8 cellular contexts compared by ENCODE assay signal in genomic region chr11:67345949-67346819, GRCh38. TPM values are rescaled to one million over a fixed set of nuclear protein-coding genes. Genes with fewer than 3 reads are reported as not detected.
DNase-seq lines count a peak whose midpoint lies in the region; ATAC-seq, FAIRE-seq and TF ChIP-seq lines count a peak whose summit lies in the region.

No MANE protein-coding gene starts in this region.

- H3K9me3 Mint-ChIP-seq in activated CD4-positive, alpha-beta memory T cell treated with anti-CD3 and anti-CD28 coated beads for 36 hours = no peaks in the 10 kb centered on the region
- no peaks in the 10 kb centered on the region for H3K9me3 Mint-ChIP-seq in activated CD4-positive, alpha-beta memory T cell treated with anti-CD3 and anti-CD28 coated beads, Interleukin-2, amount 10 ng/mL, durations not matched to agents 7 days and 5 days

- H3K27me3 Mint-ChIP-seq in activated CD4-positive, alpha-beta memory T cell treated with anti-CD3 and anti-CD28 coated beads for 36 hours = no peaks in the 10 kb centered on the region
- no peaks in the 10 kb centered on the region for H3K27me3 Mint-ChIP-seq in activated CD4-positive, alpha-beta memory T cell treated with anti-CD3 and anti-CD28 coated beads, Interleukin-2, amount 10 ng/mL, durations not matched to agents 7 days and 5 days

- H3K9ac ChIP-seq in GM12878 (ENCODE audit: control insufficient read depth, insufficient read depth, low read length) = no peak overlapping the region; the same call in 1 of the 2 replicates

- peak overlapping the region; percentile 35 for H3K27ac ChIP-seq in GM12878 (ENCODE audit: control insufficient read depth, insufficient read depth)
- H3K27ac ChIP-seq in lung (ENCODE audit: low read depth in 1 of 2, low read length in 1 of 2) = peak overlapping the region in 1 of 2 donors; percentile 34

- intact Hi-C loops in activated CD4-positive, alpha-beta memory T cell treated with anti-CD3 and anti-CD28 coated beads for 36 hours (cut with micrococcal nuclease) = no loop called here
- intact Hi-C loops in GM12878 (cut with micrococcal nuclease; ENCODE audit: unreplicated experiment) = no loop called here

- no peaks in the 10 kb centered on the region for H3K27me3 ChIP-seq in MG63
- H3K27me3 ChIP-seq in GM12878 (replicated peaks in 1 of 2; ENCODE audit: control insufficient read depth in 2 of 2, insufficient read depth in 2 of 2, low read length in 1 of 2) = no peaks in the 10 kb centered on the region
- H3K27me3 ChIP-seq in lung (ENCODE audit: control insufficient read depth, insufficient read depth) = no peaks in the 10 kb centered on the region

- TF ChIP-seq CTCF in GM12878 (IDR thresholded peaks at IDR 0.05 in 2 of 3, conservative IDR thresholded peaks at IDR 0.05 in 1 of 3; ENCODE audit: control insufficient read depth in 2 of 3, extremely low read depth in 1 of 3, insufficient read depth in 1 of 3, low read depth in 3 of 3, low read length in 3 of 3) (peak; percentile 88 to 97 (median 93); a peak in 5 of 6 replicates), lung (IDR thresholded peaks at IDR 0.05; ENCODE audit: control extremely low read depth, extremely low read depth) (peak; percentile 29)

- no peak for TF ChIP-seq EP300 in GM12878 (IDR thresholded peaks at IDR 0.05; ENCODE audit: borderline replicate concordance in 1 of 2, control insufficient read depth in 1 of 2, low read depth in 2 of 2, low read length in 2 of 2)

- peak overlapping the region; percentile 4 for H3K4me2 ChIP-seq in GM12878 (ENCODE audit: control insufficient read depth, insufficient read depth)

- H3K27ac Mint-ChIP-seq in activated CD4-positive, alpha-beta memory T cell treated with anti-CD3 and anti-CD28 coated beads for 36 hours = peak overlapping the region; percentile 83
- no peak overlapping the region for H3K27ac Mint-ChIP-seq in activated CD4-positive, alpha-beta memory T cell treated with anti-CD3 and anti-CD28 coated beads, Interleukin-2, amount 10 ng/mL, durations not matched to agents 7 days and 5 days

- ATAC-seq in GM12878 = peak; percentile 72
- ATAC-seq in lung (ENCODE audit: insufficient read depth, low FRiP score) = peak; percentile 75

- CTCF ChIA-PET in activated CD4-positive, alpha-beta memory T cell treated with anti-CD3 and anti-CD28 coated beads for 36 hours (lab: Charles Lee) = interaction anchor here (0.7 to 4.7 kb wide), 23 partner anchors 10 to 226 kb away, joined by 3 to 92 read pairs (median 6); partner anchors contain the start of genes AIP, ANKRD13D, CLCF1 and RAD9A
- CTCF ChIA-PET in activated CD4-positive, alpha-beta memory T cell treated with anti-CD3 and anti-CD28 coated beads, Interleukin-2, amount 10 ng/mL, durations not matched to agents 7 days and 5 days (lab: Charles Lee) = interaction anchor here (0.6 to 5.6 kb wide), 29 partner anchors 6 to 1433 kb away, joined by 3 to 56 read pairs (median 7); partner anchors contain the start of genes CLCF1, GRK2, PITPNM1 and POLD4
- CTCF ChIA-PET in GM12878 (lab: Yijun Ruan, JAX) = interaction anchor here (0.6 to 11.8 kb wide), 36 partner anchors 10 to 345 kb away, joined by 3 to 390 read pairs (median 4); partner anchors contain the start of genes CLCF1, GSTP1, PITPNM1 and POLD4

- no TSS peak for BruUV-seq in GM12878 (replicated peaks; lab: Mats Ljungman, UMichigan)

- RAD21 ChIA-PET in GM12878 (lab: Charles Lee; ENCODE audit: unreplicated experiment) = interaction anchor here (0.5 to 7.4 kb wide), 27 partner anchors 9 to 313 kb away, joined by 3 to 197 read pairs (median 4); partner anchors contain the start of genes CLCF1, POLD4, PPP1CA and RAD9A

- POLR2A ChIA-PET in activated CD4-positive, alpha-beta memory T cell treated with anti-CD3 and anti-CD28 coated beads for 36 hours (lab: Charles Lee) = interaction anchor here (1.2 to 3.7 kb wide), 4 partner anchors 26 to 112 kb away, joined by 3 to 12 read pairs (median 4); partner anchors contain the start of gene PTPRCAP
- POLR2A ChIA-PET in activated CD4-positive, alpha-beta memory T cell treated with anti-CD3 and anti-CD28 coated beads, Interleukin-2, amount 10 ng/mL, durations not matched to agents 7 days and 5 days (lab: Charles Lee) = interaction anchor here (1.4 to 4.4 kb wide), 4 partner anchors 7 to 31 kb away, joined by 3 to 23 read pairs (median 5); partner anchors contain the start of gene POLD4
- POLR2A ChIA-PET in GM12878 (lab: Charles Lee) = interaction anchor here (0.5 to 3.9 kb wide), 20 partner anchors 9 to 452 kb away, joined by 3 to 50 read pairs (median 4); partner anchors contain the start of genes CLCF1, POLD4 and RAD9A

- no peaks in the 10 kb centered on the region for H4K20me1 ChIP-seq in GM12878 (ENCODE audit: control insufficient read depth, insufficient read depth)

- H2AFZ ChIP-seq in GM12878 (ENCODE audit: control insufficient read depth, low read depth, low read length) = peak overlapping the region; percentile 56

- H3K4me3 ChIP-seq in MG63 (no peak overlapping the region), GM12878 (no peak overlapping the region), lung (no peak overlapping the region)

- peak; percentile 49 for DNase-seq in activated CD4-positive, alpha-beta memory T cell treated with anti-CD3 and anti-CD28 coated beads for 36 hours
- no peak for DNase-seq in activated CD4-positive, alpha-beta memory T cell treated with anti-CD3 and anti-CD28 coated beads, Interleukin-2, amount 10 ng/mL, durations not matched to agents 7 days and 5 days
- DNase-seq in MG63 (peak; percentile 32), GM12878 (ENCODE audit: low read depth, low spot score) (peak; percentile 24), lung (ENCODE audit: low spot score) (peak; percentile 57), hepatic stellate cell (ENCODE audit: low spot score) (no peak), GM19240 (ENCODE audit: insufficient read length, low spot score) (no peak)
- DNase-seq in effector CD4-positive, alpha-beta T cell = no peak

- peaks cover under 1% of the 10 kb centered on the region for H3K79me2 ChIP-seq in GM12878 (ENCODE audit: control insufficient read depth, insufficient read depth, low read length)

- peak; percentile 49 for FAIRE-seq in GM12878 (lab: Jason Lieb, UNC)

- H3K9me3 ChIP-seq in MG63 = peaks cover 3% of the 10 kb centered on the region; the same call in 1 of the 2 replicates
- H3K9me3 ChIP-seq in GM12878 (replicated peaks; ENCODE audit: control insufficient read depth, insufficient read depth, low read length) = no peaks in the 10 kb centered on the region; the same call in 2 of the 3 replicates
- H3K9me3 ChIP-seq in lung (ENCODE audit: control insufficient read depth in 2 of 2, insufficient read depth in 1 of 2, low read length in 1 of 2) = no peaks in the 10 kb centered on the region

- H3K4me1 Mint-ChIP-seq in activated CD4-positive, alpha-beta memory T cell treated with anti-CD3 and anti-CD28 coated beads for 36 hours (ENCODE audit: low read depth) = peaks cover 47% of the 10 kb centered on the region
- H3K4me1 Mint-ChIP-seq in activated CD4-positive, alpha-beta memory T cell treated with anti-CD3 and anti-CD28 coated beads, Interleukin-2, amount 10 ng/mL, durations not matched to agents 7 days and 5 days = peaks cover 26% of the 10 kb centered on the region

- peaks cover 52% of the 10 kb centered on the region for H3K4me1 ChIP-seq in GM12878 (ENCODE audit: control insufficient read depth, insufficient read depth, low read length)
- peaks cover 0 to 5% of the 10 kb centered on the region in 2 donors for H3K4me1 ChIP-seq in lung (ENCODE audit: control insufficient read depth in 2 of 2, insufficient read depth in 2 of 2, low read length in 2 of 2)

- no peak for TF ChIP-seq POLR2A in GM12878 (IDR thresholded peaks at IDR 0.05; ENCODE audit: low read depth, low read length)

- no peaks in the 10 kb centered on the region for H3K36me3 Mint-ChIP-seq in activated CD4-positive, alpha-beta memory T cell treated with anti-CD3 and anti-CD28 coated beads for 36 hours
- no peaks in the 10 kb centered on the region for H3K36me3 Mint-ChIP-seq in activated CD4-positive, alpha-beta memory T cell treated with anti-CD3 and anti-CD28 coated beads, Interleukin-2, amount 10 ng/mL, durations not matched to agents 7 days and 5 days (ENCODE audit: low read depth)

- H3K36me3 ChIP-seq in MG63 (peaks cover 3% of the 10 kb centered on the region; the same call in 1 of the 2 replicates), GM12878 (ENCODE audit: control insufficient read depth in 2 of 2, insufficient read depth in 2 of 2, low read length in 1 of 2) (no peaks in the 10 kb centered on the region), lung (ENCODE audit: control insufficient read depth in 2 of 2, insufficient read depth in 2 of 2, low read length in 2 of 2) (no peaks in the 10 kb centered on the region)

- WGBS in GM12878 (ENCODE audit: insufficient coverage, insufficient replicate concordance, low lambda C conversion rate, missing lambda C conversion rate) = 61% methylated on average over 7 of the region's 7 CpGs
- WGBS in lung, 2 donors = 64 to 80% methylated on average over 7 of the region's 7 CpGs

- peak; percentile 69 for TF ChIP-seq RAD21 in GM12878 (IDR thresholded peaks at IDR 0.05; ENCODE audit: insufficient read depth, low read depth, low read length)

- SMC1A ChIA-PET in GM12878 (lab: Charles Lee; ENCODE audit: uncharacterized antibody, unreplicated experiment) = interaction anchor here (0.8 to 7.3 kb wide), 19 partner anchors 8 to 265 kb away, joined by 3 to 200 read pairs (median 4); partner anchors contain the start of genes POLD4 and RAD9A

- H3K4me3 Mint-ChIP-seq in activated CD4-positive, alpha-beta memory T cell treated with anti-CD3 and anti-CD28 coated beads for 36 hours = no peak overlapping the region
- no peak overlapping the region for H3K4me3 Mint-ChIP-seq in activated CD4-positive, alpha-beta memory T cell treated with anti-CD3 and anti-CD28 coated beads, Interleukin-2, amount 10 ng/mL, durations not matched to agents 7 days and 5 days

- in situ Hi-C loops in GM12878 (cut with MboI) = no loop called here

RNA-seq across cellular contexts. Expression of gene POLD4, which starts 7.2 kb away (rescaled TPM):
- total RNA-seq in activated CD4-positive, alpha-beta memory T cell treated with anti-CD3 and anti-CD28 coated beads for 36 hours = 10 to 100 TPM; 62.0 to 67.4 TPM
- total RNA-seq in activated CD4-positive, alpha-beta memory T cell treated with anti-CD3 and anti-CD28 coated beads, Interleukin-2, amount 10 ng/mL, durations not matched to agents 7 days and 5 days = 10 to 100 TPM; 74.0 to 74.1 TPM
- total RNA-seq in MG63 (2014; rRNA removed; shearing (Covaris generic); ENCODE audit: low replicate concordance) = 17.3 and 40.1 TPM in 2 replicates
- 56.1 and 63.5 TPM in 2 replicates for total RNA-seq in GM12878 (2013; cell fraction: nucleolus; rRNA removed)
- total RNA-seq in GM12878 (2014; rRNA removed) (140 and 142 TPM in 2 replicates), GM12878 (2014; rRNA removed; fragmentation: Illumina TruSeq; extraction: Trizol) (46.8 and 51.2 TPM in 2 replicates), GM12878 (2021) (103 and 110 TPM in 2 replicates), lung (10 to 100 TPM; 27.4 to 99.6 TPM)
- polyA plus RNA-seq in GM12878 (2011; ENCODE audit: low read depth) = 80.8 TPM
- polyA plus RNA-seq in GM12878 (2011; rRNA removed) (43.4 and 72.8 TPM in 2 replicates), GM12878 (2014; fragmentation: Illumina TruSeq; extraction: Trizol) (11.5 and 25.8 TPM in 2 replicates), GM12878 (2014; fragmentation: Nextera tagmentation; extraction: Ambion mirVana) (10 to 100 TPM in 1 of 2 experiments, 1 to 10 TPM in 1; 8.1 to 23.5 TPM), GM12878 (2014; rRNA removed) (176 and 184 TPM in 2 replicates), GM12878 (2016; fragmentation: Nextera tagmentation; extraction: Ambion mirVana) (100 to 1,000 TPM; 120 to 125 TPM), lung (100 to 1,000 TPM; 103 to 183 TPM)
- 189 and 201 TPM in 2 replicates for polyA plus RNA-seq in GM12878 (2011; cell fraction: cytosol; rRNA removed)
- polyA plus RNA-seq in GM12878 (2011; cell fraction: nucleus; rRNA removed) = 133 and 135 TPM in 2 replicates
- polyA plus RNA-seq in GM12878 (2012) = 174 and 197 TPM in 2 replicates
- 22.5 and 64.9 TPM in 2 replicates for polyA minus RNA-seq in GM12878 (2011; rRNA and poly(A)+ RNA removed)
- polyA minus RNA-seq in GM12878 (2011; cell fraction: cytosol; rRNA and poly(A)+ RNA removed) = 39.0 and 41.6 TPM in 2 replicates
- 35.1 and 49.9 TPM in 2 replicates for polyA minus RNA-seq in GM12878 (2011; cell fraction: nucleus; rRNA and poly(A)+ RNA removed)

RNA-seq across cellular contexts. Expression of gene CLCF1, which starts 27.2 kb away (rescaled TPM):
- total RNA-seq in activated CD4-positive, alpha-beta memory T cell treated with anti-CD3 and anti-CD28 coated beads for 36 hours = under 1 TPM; 0.39 to 0.45 TPM
- total RNA-seq in activated CD4-positive, alpha-beta memory T cell treated with anti-CD3 and anti-CD28 coated beads, Interleukin-2, amount 10 ng/mL, durations not matched to agents 7 days and 5 days = under 1 TPM; 0.65 to 0.71 TPM
- total RNA-seq in MG63 (2014; rRNA removed; shearing (Covaris generic); ENCODE audit: low replicate concordance) = 6.4 and 7.7 TPM in 2 replicates
- total RNA-seq in GM12878 (2013; cell fraction: nucleolus; rRNA removed) = 0.98 and 1.1 TPM in 2 replicates
- total RNA-seq in GM12878 (2014; rRNA removed) (0.68 and 0.82 TPM in 2 replicates), GM12878 (2014; rRNA removed; fragmentation: Illumina TruSeq; extraction: Trizol) (0.63 and 0.64 TPM in 2 replicates), GM12878 (2021) (1.3 and 1.5 TPM in 2 replicates), lung (1 to 10 TPM; 3.5 to 9.8 TPM)
- 0.31 TPM for polyA plus RNA-seq in GM12878 (2011; ENCODE audit: low read depth)
- polyA plus RNA-seq in GM12878 (2011; rRNA removed) (0.12 and 0.16 TPM in 2 replicates), GM12878 (2014; fragmentation: Illumina TruSeq; extraction: Trizol) (0.25 and 0.79 TPM in 2 replicates), GM12878 (2014; fragmentation: Nextera tagmentation; extraction: Ambion mirVana) (under 1 TPM; 0.24 to 0.58 TPM), GM12878 (2014; rRNA removed) (2.1 and 2.4 TPM in 2 replicates), GM12878 (2016; fragmentation: Nextera tagmentation; extraction: Ambion mirVana) (under 1 TPM in 1 of 2 experiments, not detected in 1; 0.35 TPM), lung (1 to 10 TPM; 7.6 to 10.0 TPM)
- polyA plus RNA-seq in GM12878 (2011; cell fraction: cytosol; rRNA removed) = 0.42 and 0.45 TPM in 2 replicates
- polyA plus RNA-seq in GM12878 (2011; cell fraction: nucleus; rRNA removed) = 0.84 and 1.2 TPM in 2 replicates
- polyA plus RNA-seq in GM12878 (2012) = 0.74 and 0.87 TPM in 2 replicates
- polyA minus RNA-seq in GM12878 (2011; rRNA and poly(A)+ RNA removed) = 0.37 and 0.52 TPM in 2 replicates
- not detected in 2 replicates for polyA minus RNA-seq in GM12878 (2011; cell fraction: cytosol; rRNA and poly(A)+ RNA removed)
- polyA minus RNA-seq in GM12878 (2011; cell fraction: nucleus; rRNA and poly(A)+ RNA removed) = 0.24 and 0.38 TPM in 2 replicates

RNA-seq across cellular contexts. Expression of gene SSH3, which starts 42.9 kb away (rescaled TPM):
- total RNA-seq in activated CD4-positive, alpha-beta memory T cell treated with anti-CD3 and anti-CD28 coated beads for 36 hours = 10 to 100 TPM; 14.9 to 19.4 TPM
- 10 to 100 TPM; 15.4 to 19.0 TPM for total RNA-seq in activated CD4-positive, alpha-beta memory T cell treated with anti-CD3 and anti-CD28 coated beads, Interleukin-2, amount 10 ng/mL, durations not matched to agents 7 days and 5 days
- total RNA-seq in MG63 (2014; rRNA removed; shearing (Covaris generic); ENCODE audit: low replicate concordance) = 3.8 and 5.1 TPM in 2 replicates
- 0.93 and 0.94 TPM in 2 replicates for total RNA-seq in GM12878 (2013; cell fraction: nucleolus; rRNA removed)
- total RNA-seq in GM12878 (2014; rRNA removed) = 0.11 and 0.73 TPM in 2 replicates
- total RNA-seq in GM12878 (2014; rRNA removed; fragmentation: Illumina TruSeq; extraction: Trizol) = 0.18 and 0.23 TPM in 2 replicates
- 0.80 and 1.7 TPM in 2 replicates for total RNA-seq in GM12878 (2021)
- 0.09 TPM for polyA plus RNA-seq in GM12878 (2011; ENCODE audit: low read depth)
- polyA plus RNA-seq in GM12878 (2011; rRNA removed) = 0.05 and 0.10 TPM in 2 replicates
- polyA plus RNA-seq in GM12878 (2011; cell fraction: cytosol; rRNA removed) = 0.04 and 0.13 TPM in 2 replicates
- polyA plus RNA-seq in GM12878 (2011; cell fraction: nucleus; rRNA removed) = 1.4 and 2.0 TPM in 2 replicates
- 0.24 and 0.38 TPM in 2 replicates for polyA plus RNA-seq in GM12878 (2012)
- polyA plus RNA-seq in GM12878 (2014; fragmentation: Illumina TruSeq; extraction: Trizol) = 0.08 and 0.21 TPM in 2 replicates
- polyA plus RNA-seq in GM12878 (2014; fragmentation: Nextera tagmentation; extraction: Ambion mirVana) = not detected
- 0.83 and 0.94 TPM in 2 replicates for polyA plus RNA-seq in GM12878 (2014; rRNA removed)
- under 1 TPM in 1 of 2 experiments, not detected in 1; 0.28 TPM for polyA plus RNA-seq in GM12878 (2016; fragmentation: Nextera tagmentation; extraction: Ambion mirVana)
- 0.26 TPM in 1 of 2 replicates, not detected in the other for polyA minus RNA-seq in GM12878 (2011; rRNA and poly(A)+ RNA removed)
- 0.53 TPM in 1 of 2 replicates, not detected in the other for polyA minus RNA-seq in GM12878 (2011; cell fraction: cytosol; rRNA and poly(A)+ RNA removed)
- polyA minus RNA-seq in GM12878 (2011; cell fraction: nucleus; rRNA and poly(A)+ RNA removed) = 0.48 and 2.2 TPM in 2 replicates
- total RNA-seq in lung = 10 to 100 TPM; 31.4 to 42.7 TPM
- polyA plus RNA-seq in lung = 10 to 100 TPM; 19.0 to 23.0 TPM

RNA-seq across cellular contexts. Expression of gene RAD9A, which starts 45.6 kb away (rescaled TPM):
- 10 to 100 TPM; 31.0 to 39.1 TPM for total RNA-seq in activated CD4-positive, alpha-beta memory T cell treated with anti-CD3 and anti-CD28 coated beads for 36 hours
- total RNA-seq in activated CD4-positive, alpha-beta memory T cell treated with anti-CD3 and anti-CD28 coated beads, Interleukin-2, amount 10 ng/mL, durations not matched to agents 7 days and 5 days = 10 to 100 TPM; 48.0 to 53.9 TPM
- 1.7 and 17.6 TPM in 2 replicates for total RNA-seq in MG63 (2014; rRNA removed; shearing (Covaris generic); ENCODE audit: low replicate concordance)
- 30.1 and 32.3 TPM in 2 replicates for total RNA-seq in GM12878 (2013; cell fraction: nucleolus; rRNA removed)
- total RNA-seq in GM12878 (2014; rRNA removed) (21.0 and 21.9 TPM in 2 replicates), GM12878 (2014; rRNA removed; fragmentation: Illumina TruSeq; extraction: Trizol) (8.2 TPM in 2 replicates), GM12878 (2021) (29.5 and 32.7 TPM in 2 replicates), lung (10 to 100 TPM; 19.7 to 35.9 TPM)
- polyA plus RNA-seq in GM12878 (2011; ENCODE audit: low read depth) = 12.9 TPM
- polyA plus RNA-seq in GM12878 (2011; rRNA removed) (9.6 and 18.6 TPM in 2 replicates), GM12878 (2014; fragmentation: Illumina TruSeq; extraction: Trizol) (5.8 and 15.6 TPM in 2 replicates), GM12878 (2014; fragmentation: Nextera tagmentation; extraction: Ambion mirVana) (1 to 10 TPM; 1.1 to 3.6 TPM), GM12878 (2014; rRNA removed) (36.2 and 37.6 TPM in 2 replicates), GM12878 (2016; fragmentation: Nextera tagmentation; extraction: Ambion mirVana) (10 to 100 TPM; 22.0 to 25.6 TPM), lung (10 to 100 TPM; 14.1 to 22.8 TPM)
- 31.8 and 50.4 TPM in 2 replicates for polyA plus RNA-seq in GM12878 (2011; cell fraction: cytosol; rRNA removed)
- polyA plus RNA-seq in GM12878 (2011; cell fraction: nucleus; rRNA removed) = 114 and 143 TPM in 2 replicates
- polyA plus RNA-seq in GM12878 (2012) = 21.3 and 26.9 TPM in 2 replicates
- polyA minus RNA-seq in GM12878 (2011; rRNA and poly(A)+ RNA removed) = 7.2 and 11.3 TPM in 2 replicates
- polyA minus RNA-seq in GM12878 (2011; cell fraction: cytosol; rRNA and poly(A)+ RNA removed) = 4.8 and 10.5 TPM in 2 replicates
- 14.0 and 24.6 TPM in 2 replicates for polyA minus RNA-seq in GM12878 (2011; cell fraction: nucleus; rRNA and poly(A)+ RNA removed)

RNA-seq across cellular contexts. Expression of gene PPP1CA, which starts 55.5 kb away (rescaled TPM):
- 100 to 1,000 TPM; 261 to 267 TPM for total RNA-seq in activated CD4-positive, alpha-beta memory T cell treated with anti-CD3 and anti-CD28 coated beads for 36 hours
- 100 to 1,000 TPM; 308 to 315 TPM for total RNA-seq in activated CD4-positive, alpha-beta memory T cell treated with anti-CD3 and anti-CD28 coated beads, Interleukin-2, amount 10 ng/mL, durations not matched to agents 7 days and 5 days
- total RNA-seq in MG63 (2014; rRNA removed; shearing (Covaris generic); ENCODE audit: low replicate concordance) = 244 and 262 TPM in 2 replicates
- total RNA-seq in GM12878 (2013; cell fraction: nucleolus; rRNA removed) = 38.1 and 44.1 TPM in 2 replicates
- total RNA-seq in GM12878 (2014; rRNA removed) = 342 and 371 TPM in 2 replicates
- 170 and 176 TPM in 2 replicates for total RNA-seq in GM12878 (2014; rRNA removed; fragmentation: Illumina TruSeq; extraction: Trizol)
- total RNA-seq in GM12878 (2021) = 265 and 269 TPM in 2 replicates
- 75.3 TPM for polyA plus RNA-seq in GM12878 (2011; ENCODE audit: low read depth)
- 86.0 and 211 TPM in 2 replicates for polyA plus RNA-seq in GM12878 (2011; rRNA removed)
- 440 and 506 TPM in 2 replicates for polyA plus RNA-seq in GM12878 (2011; cell fraction: cytosol; rRNA removed)
- polyA plus RNA-seq in GM12878 (2011; cell fraction: nucleus; rRNA removed) = 220 and 242 TPM in 2 replicates
- polyA plus RNA-seq in GM12878 (2012) = 174 and 181 TPM in 2 replicates
- 128 and 202 TPM in 2 replicates for polyA plus RNA-seq in GM12878 (2014; fragmentation: Illumina TruSeq; extraction: Trizol)
- polyA plus RNA-seq in GM12878 (2014; fragmentation: Nextera tagmentation; extraction: Ambion mirVana) = 10 to 100 TPM; 26.4 to 41.7 TPM
- 306 and 326 TPM in 2 replicates for polyA plus RNA-seq in GM12878 (2014; rRNA removed)
- 100 to 1,000 TPM; 417 to 458 TPM for polyA plus RNA-seq in GM12878 (2016; fragmentation: Nextera tagmentation; extraction: Ambion mirVana)
- polyA minus RNA-seq in GM12878 (2011; rRNA and poly(A)+ RNA removed) = 121 and 204 TPM in 2 replicates
- 83.8 and 94.6 TPM in 2 replicates for polyA minus RNA-seq in GM12878 (2011; cell fraction: cytosol; rRNA and poly(A)+ RNA removed)
- polyA minus RNA-seq in GM12878 (2011; cell fraction: nucleus; rRNA and poly(A)+ RNA removed) = 49.0 and 75.9 TPM in 2 replicates
- total RNA-seq in lung = 100 to 1,000 TPM in 1 of 2 donors, 10 to 100 TPM in 1; 87.2 to 175 TPM
- 100 to 1,000 TPM; 138 to 178 TPM for polyA plus RNA-seq in lung

Comparison
In these comparisons a context has a peak if more than half of its experiments do, and no peak if none do; other contexts are left out.
1. DNase-seq: peak in activated CD4-positive, alpha-beta memory T cell treated with anti-CD3 and anti-CD28 coated beads for 36 hours (single experiment), MG63 (single experiment), GM12878 (single experiment) and lung (single experiment); none in activated CD4-positive, alpha-beta memory T cell treated with anti-CD3 and anti-CD28 coated beads, Interleukin-2, amount 10 ng/mL, durations not matched to agents 7 days and 5 days (single experiment), hepatic stellate cell (single experiment), GM19240 (single experiment) and effector CD4-positive, alpha-beta T cell (single experiment).